ENCODE assay signal across 1 cellular context in genomic region chr9:87549774-87550173, GRCh38.
TF ChIP-seq lines count a peak whose summit lies in the region.

No MANE protein-coding gene starts in this region.

TF ChIP-seq in GM12878, 131 proteins besides CTCF, POLR2A, EP300 and RAD21 (continued from another document):
- TF ChIP-seq SPI1 (IDR thresholded peaks at IDR 0.05; ENCODE audit: borderline replicate concordance, insufficient read depth, low read depth, low read length) (peak; percentile 22; the same call in 1 of the 2 replicates), RUNX3 (IDR thresholded peaks at IDR 0.05; ENCODE audit: low read length) (peak; percentile 44; the same call in 1 of the 2 replicates)
